In the genomic region with DNA sequence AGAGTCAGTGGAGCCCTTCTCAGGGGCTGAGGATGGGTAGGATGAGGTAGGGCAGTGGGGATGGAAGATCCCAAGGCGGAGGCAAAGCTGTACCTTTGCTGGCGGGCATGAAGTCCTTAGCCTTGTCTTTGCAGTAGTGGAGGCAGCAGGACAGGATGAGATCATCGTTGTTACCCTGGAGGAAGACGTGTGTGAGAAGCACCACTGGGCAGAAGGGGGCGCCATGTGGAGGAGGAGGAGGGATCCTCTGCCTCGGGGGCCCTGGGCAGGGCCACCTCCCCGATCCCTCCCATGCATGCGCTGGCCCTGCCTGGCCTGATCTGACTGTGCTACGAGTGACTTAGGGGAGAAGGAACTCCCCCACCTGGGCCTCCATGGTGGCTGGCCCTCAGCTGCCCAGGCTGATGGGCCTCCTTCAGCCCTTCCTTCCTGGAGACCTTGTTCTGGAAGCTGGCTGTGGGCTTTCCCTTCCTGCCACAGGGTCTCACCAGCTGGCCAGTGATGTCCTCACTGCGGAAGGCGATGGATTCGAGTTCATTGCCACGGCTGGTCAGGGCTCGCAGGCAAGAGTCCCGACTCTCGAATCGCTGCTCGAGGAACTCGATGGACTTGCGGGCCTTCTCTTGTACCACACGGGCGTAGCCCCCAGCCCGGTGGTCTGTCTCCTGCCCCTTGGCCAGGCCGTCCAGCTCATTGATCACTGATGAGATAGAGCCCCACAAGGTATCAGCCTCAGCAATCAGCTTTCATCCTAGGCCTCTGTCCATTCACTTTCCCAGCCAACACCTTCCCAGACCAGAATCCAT, we compare ENCODE assay signal across 8 cellular contexts. TPM values are rescaled to one million over a fixed set of nuclear protein-coding genes. Genes with fewer than 3 reads are reported as not detected.
DNase-seq lines count a peak whose midpoint lies in the region; ATAC-seq and TF ChIP-seq lines count a peak whose summit lies in the region.

No MANE protein-coding gene starts in this region.

- H3K9me3 ChIP-seq in BE2C = no peaks in the 10 kb centered on the region
- H3K9me3 ChIP-seq in sigmoid colon = no peaks in the 10 kb centered on the region

- H3K27me3 Mint-ChIP-seq in Calu3 (ENCODE audit: unreplicated experiment) = no peaks in the 10 kb centered on the region

- 81 to 82% methylated on average over 24 of the region's 24 CpGs for WGBS in sigmoid colon, 2 donors

- BruUV-seq in Calu3 (replicated peaks; lab: Mats Ljungman, UMichigan) = no TSS peak

- H3K4me3 ChIP-seq in BE2C (ENCODE audit: low read depth, low read length) = no peak overlapping the region
- no peak overlapping the region for H3K4me3 ChIP-seq in fibroblast of mammary gland (ENCODE audit: control insufficient read depth, low read depth, low read length)
- H3K4me3 ChIP-seq in sigmoid colon = no peak overlapping the region

- peak; percentile 43 for ATAC-seq in HG02885 (IDR thresholded peaks at IDR 0.05; ENCODE audit: poor library complexity, unreplicated experiment)
- no peak for ATAC-seq in HG03159 (IDR thresholded peaks at IDR 0.05; ENCODE audit: unreplicated experiment)

- intact Hi-C loops in sigmoid colon (cut with DNase I) (no loop called here), Calu3 (cut with micrococcal nuclease; ENCODE audit: unreplicated experiment) (no loop called here)

- no peaks in the 10 kb centered on the region for H3K9me3 Mint-ChIP-seq in Calu3 (ENCODE audit: low read depth, unreplicated experiment)

- H3K27me3 ChIP-seq in BE2C (no peaks in the 10 kb centered on the region), sigmoid colon (no peaks in the 10 kb centered on the region)

- DNase-seq in BE2C (peak; percentile 52), fibroblast of mammary gland (ENCODE audit: low read depth) (peak; percentile 87), sigmoid colon (no peak), Calu3 (no peak), NCI-H1694 treated with DMSO at 0.1 percent for 48 hours (lab: John Stamatoyannopoulos, UW) (no peak)
- peak; percentile 75 to 82 for DNase-seq in activated CD4-positive, alpha-beta T cell treated with anti-CD3 and anti-CD28 coated beads, Interleukin-2, amount 50 U/mL, for 48 hours

- H3K36me3 Mint-ChIP-seq in Calu3 (ENCODE audit: insufficient read depth, unreplicated experiment) = no peaks in the 10 kb centered on the region

- TF ChIP-seq EP300 in sigmoid colon (IDR thresholded peaks at IDR 0.05) = no peak

- peak overlapping the region; percentile 88 to 92 (median 91) for H3K27ac ChIP-seq in sigmoid colon

- TF ChIP-seq CTCF in BE2C (IDR thresholded peaks at IDR 0.05; ENCODE audit: low read depth, low read length) (peak; percentile 21), fibroblast of mammary gland (conservative IDR thresholded peaks at IDR 0.05; ENCODE audit: control insufficient read depth, insufficient read depth, low read depth, low read length) (peak; percentile 59), sigmoid colon (IDR thresholded peaks at IDR 0.05) (no peak), Calu3 (IDR thresholded peaks at IDR 0.05; ENCODE audit: unreplicated experiment) (no peak)

- H3K27ac Mint-ChIP-seq in Calu3 (ENCODE audit: unreplicated experiment) = no peak overlapping the region

- CTCF ChIA-PET in Calu3 (lab: Charles Lee) = no interaction called here

- no peaks in the 10 kb centered on the region for H3K4me1 Mint-ChIP-seq in Calu3 (ENCODE audit: low read depth, unreplicated experiment)

- peaks cover 5% of the 10 kb centered on the region for H3K4me1 ChIP-seq in BE2C
- peaks cover 0 to 85% (median 83%) of the 10 kb centered on the region in 4 donors for H3K4me1 ChIP-seq in sigmoid colon

- no peak overlapping the region for H3K4me3 Mint-ChIP-seq in Calu3 (ENCODE audit: low read depth, unreplicated experiment)

- TF ChIP-seq POLR2A in sigmoid colon (IDR thresholded peaks at IDR 0.05) = no peak

- H3K36me3 ChIP-seq in BE2C (no peaks in the 10 kb centered on the region; the same call in 1 of the 2 replicates), sigmoid colon (peaks cover 0 to 52% (median 2%) of the 10 kb centered on the region in 4 donors)

RNA-seq across cellular contexts. Expression of gene HIC1, which starts 10.3 kb away (rescaled TPM):
- 1.3 TPM for polyA plus RNA-seq in BE2C (2012; ENCODE audit: insufficient read depth, insufficient read length, low read depth)
- 10 to 100 TPM; 10.4 to 44.9 (median 24.8) TPM for total RNA-seq in sigmoid colon
- 1 to 10 TPM; 1.6 to 5.4 (median 5.1) TPM for polyA plus RNA-seq in sigmoid colon
- total RNA-seq in Calu3 (2022) = 0.61 and 1.2 TPM in 2 replicates

RNA-seq across cellular contexts. Expression of gene OVCA2, which starts 23.4 kb away (rescaled TPM):
- polyA plus RNA-seq in BE2C (2012; ENCODE audit: insufficient read depth, insufficient read length, low read depth) = 45.7 TPM
- 10 to 100 TPM; 26.3 to 43.0 (median 32.9) TPM for total RNA-seq in sigmoid colon
- 10 to 100 TPM; 61.3 to 66.8 (median 63.3) TPM for polyA plus RNA-seq in sigmoid colon
- total RNA-seq in Calu3 (2022) = 21.0 and 22.1 TPM in 2 replicates

RNA-seq across cellular contexts. Expression of gene DPH1, which starts 35.2 kb away (rescaled TPM):
- polyA plus RNA-seq in BE2C (2012; ENCODE audit: insufficient read depth, insufficient read length, low read depth) = 130 TPM
- total RNA-seq in sigmoid colon (10 to 100 TPM; 27.6 to 60.1 (median 38.8) TPM), Calu3 (2022) (24.7 and 29.7 TPM in 2 replicates)
- polyA plus RNA-seq in sigmoid colon = 10 to 100 TPM in 2 of 3 donors, 1 to 10 TPM in 1; 7.2 to 26.6 (median 12.0) TPM

RNA-seq across cellular contexts. Expression of gene RTN4RL1, which starts 40.0 kb away (rescaled TPM):
- 4.8 TPM for polyA plus RNA-seq in BE2C (2012; ENCODE audit: insufficient read depth, insufficient read length, low read depth)
- total RNA-seq in sigmoid colon (under 1 TPM; 0.16 to 0.71 (median 0.48) TPM), Calu3 (2022) (not detected in 2 replicates)
- polyA plus RNA-seq in sigmoid colon = under 1 TPM in 2 of 3 donors, not detected in 1; under 0.01 to 0.69 TPM

Comparison
In these comparisons a context has a peak if more than half of its experiments do, and no peak if none do; other contexts are left out.
1. DNase-seq: peak in BE2C (single experiment), activated CD4-positive, alpha-beta T cell treated with anti-CD3 and anti-CD28 coated beads, Interleukin-2, amount 50 U/mL, for 48 hours (2 of 2) and fibroblast of mammary gland (single experiment); none in sigmoid colon (single experiment), Calu3 (single experiment) and NCI-H1694 treated with DMSO at 0.1 percent for 48 hours (single experiment).
2. CTCF ChIP-seq: peak in BE2C (single experiment) and fibroblast of mammary gland (single experiment); none in sigmoid colon (0 of 4) and Calu3 (single experiment).